ENCODE assay signal across 9 cellular contexts in genomic region chr16:88533945-88534641, GRCh38. TPM values are rescaled to one million over a fixed set of nuclear protein-coding genes. Genes with fewer than 3 reads are reported as not detected.
DNase-seq lines count a peak whose midpoint lies in the region; ATAC-seq and TF ChIP-seq lines count a peak whose summit lies in the region.
"Had no signal": no experiment of that assay in that cellular context is flagged by ENCODE, and none has a peak within 500 bp of the region (broad histone marks: within the 10 kb centered on the region; RNA-seq: fewer than 3 reads in every experiment).

No MANE protein-coding gene starts in this region.

- H3K9me3 ChIP-seq in BE2C (no peaks in the 10 kb centered on the region), Karpas-422 (ENCODE audit: low read length) (no peaks in the 10 kb centered on the region), colonic mucosa (no peaks in the 10 kb centered on the region)

- intact Hi-C loops in colonic mucosa (cut with DNase I): no loop called here

- no peak for TF ChIP-seq CTCF in BE2C (IDR thresholded peaks at IDR 0.05; ENCODE audit: low read depth, low read length)
- no peak for TF ChIP-seq CTCF in colonic mucosa (IDR thresholded peaks at IDR 0.05)

- H4K20me1 ChIP-seq in Karpas-422 (ENCODE audit: insufficient read depth, low read depth, low read length): peaks cover 9% of the 10 kb centered on the region; the same call in 1 of the 2 replicates

- peaks cover 8% of the 10 kb centered on the region for H3K27me3 ChIP-seq in BE2C
- H3K27me3 ChIP-seq in Karpas-422 (ENCODE audit: low read length): no peaks in the 10 kb centered on the region
- H3K27me3 ChIP-seq in colonic mucosa: peaks cover 1% of the 10 kb centered on the region

- H3K4me1 ChIP-seq in BE2C (no peaks in the 10 kb centered on the region), Karpas-422 (ENCODE audit: low read length) (peaks cover 8% of the 10 kb centered on the region), colonic mucosa (peaks cover 7% of the 10 kb centered on the region)

- H3K9me2 ChIP-seq in Karpas-422 (replicated peaks; ENCODE audit: insufficient read depth, low read length): no peaks in the 10 kb centered on the region

- no peak overlapping the region for H3K27ac ChIP-seq in Karpas-422 (ENCODE audit: low read length)
- peak overlapping the region; percentile 66 for H3K27ac ChIP-seq in colonic mucosa
- H3K27ac ChIP-seq: KMS-11 had no signal

- DNase-seq in BE2C (peak; percentile 11), Karpas-422 (peak; percentile 94), colonic mucosa (peak; percentile 75), left kidney (ENCODE audit: low read depth, low spot score) (peak; percentile 88), DMS79 treated with DMSO at 0.1 percent for 48 hours (lab: John Stamatoyannopoulos, UW) (no peak)
- DNase-seq in activated CD4-positive, alpha-beta T cell treated with anti-CD3 and anti-CD28 coated beads for 48 hours: peak; percentile 83
- peak; percentile 82 for DNase-seq in stimulated activated CD4-positive, alpha-beta T cell treated with anti-CD3 and anti-CD28 coated beads, Interleukin-4, amount 100 ng/mL, for 1 hour

- H3K4me2 ChIP-seq in Karpas-422 (ENCODE audit: low read depth, low read length, poor library complexity, severe bottlenecking): peak overlapping the region; percentile 63

- peak; percentile 72 for ATAC-seq in GM19351 (IDR thresholded peaks at IDR 0.05; ENCODE audit: unreplicated experiment)

- H3K9ac ChIP-seq in Karpas-422 (ENCODE audit: low read length): peak overlapping the region; percentile 94
- H3K9ac ChIP-seq in colonic mucosa (ENCODE audit: low read depth in 2 of 2, low read length in 2 of 2): peak overlapping the region in 1 of 2 donors; percentile 96
- H3K9ac ChIP-seq: KMS-11 had no signal

- no peak overlapping the region for H2AFZ ChIP-seq in Karpas-422 (ENCODE audit: low read length)

- H3K36me3 ChIP-seq in BE2C: no peaks in the 10 kb centered on the region; the same call in 1 of the 2 replicates
- H3K36me3 ChIP-seq in Karpas-422 (ENCODE audit: insufficient read depth, low read length): no peaks in the 10 kb centered on the region
- no peaks in the 10 kb centered on the region for H3K36me3 ChIP-seq in colonic mucosa

- H3K79me2 ChIP-seq in Karpas-422 (ENCODE audit: low read length): peaks cover 4% of the 10 kb centered on the region; the same call in 1 of the 2 replicates

- H3K4me3 ChIP-seq in BE2C (ENCODE audit: low read depth, low read length): no peak overlapping the region
- peak overlapping the region; percentile 87 for H3K4me3 ChIP-seq in Karpas-422 (ENCODE audit: low read length)
- peak overlapping the region; percentile 59 for H3K4me3 ChIP-seq in colonic mucosa

RNA-seq across cellular contexts. Expression of gene ZC3H18, which starts 36.1 kb away (rescaled TPM):
- 108 TPM for polyA plus RNA-seq in BE2C (2012; ENCODE audit: insufficient read depth, insufficient read length, low read depth)
- total RNA-seq in Karpas-422 (2014; rRNA removed; shearing (Covaris generic); ENCODE audit: low replicate concordance): 8.3 and 17.5 TPM in 2 replicates
- 10 to 100 TPM; 31.9 to 66.3 TPM for total RNA-seq in colonic mucosa
